Comparison of ENCODE assay signal across 26 cellular contexts in genomic region chr1:11595287-11595686, GRCh38.
"Had no signal": no experiment of that assay in that cellular context is flagged by ENCODE, and none has a peak within 500 bp of the region (broad histone marks: within the 10 kb centered on the region; RNA-seq: fewer than 3 reads in every experiment).

No MANE protein-coding gene starts in this region.

- FAIRE-seq: kidney had no signal

- H3K27me3 ChIP-seq: colonic mucosa, ovary had no signal

- DNase-seq: activated CD4-positive, alpha-beta T cell treated with anti-CD3 and anti-CD28 coated beads for 1 hour; activated CD8-positive, alpha-beta memory T cell treated with anti-CD3 and anti-CD28 coated beads, Interleukin-2, amount 10 ng/mL, durations not matched to agents 7 days and 5 days; activated CD8-positive, alpha-beta T cell treated with anti-CD3 and anti-CD28 coated beads, Interleukin-2, amount 10 ng/mL, durations not matched to agents 7 days and 5 days; activated naive CD4-positive, alpha-beta T cell; activated T-cell treated with anti-CD3 and anti-CD28 coated beads, Interleukin-2, amount 50 U/mL, for 48 hours; anterior cingulate cortex; cerebellar nuclear complex; colonic mucosa; foreskin melanocyte; glutamatergic neuron; hippocampal formation; immature natural killer cell; kidney; left colon; naive thymus-derived CD4-positive, alpha-beta T cell; ovary; sigmoid colon; stimulated activated CD4-positive, alpha-beta T cell treated with anti-CD3 and anti-CD28 coated beads, Interleukin-1b, Interleukin-23, amount 100 ng/mL, for 48 hours; stimulated activated CD4-positive, alpha-beta T cell treated with anti-CD3 and anti-CD28 coated beads, Interleukin-4, amount 100 ng/mL, for 4 hours; stimulated activated CD8-positive, alpha-beta memory T cell treated with anti-CD3 and anti-CD28 coated beads, Interleukin-4, amount 100 ng/mL, for 48 hours; stimulated activated naive CD8-positive, alpha-beta T cell treated with anti-CD3 and anti-CD28 coated beads, Interleukin-15, amount 100 ng/mL, for 72 hours; substantia nigra; T-helper 2 cell had no signal

- H3K4me3 ChIP-seq: colonic mucosa, esophagus muscularis mucosa, ovary, sigmoid colon, smooth muscle cell had no signal

- H3K9me3 ChIP-seq: colonic mucosa had no signal

- H3K4me2 ChIP-seq: smooth muscle cell had no signal

- H3K27ac ChIP-seq: colonic mucosa, esophagus muscularis mucosa, ovary, sigmoid colon had no signal

- H3K36me3 ChIP-seq: colonic mucosa, esophagus muscularis mucosa, ovary, sigmoid colon had no signal

- ATAC-seq: activated CD8-positive, alpha-beta memory T cell treated with anti-CD3 and anti-CD28 coated beads, Interleukin-2, amount 10 ng/mL, durations not matched to agents 7 days and 5 days; activated CD8-positive, alpha-beta T cell treated with anti-CD3 and anti-CD28 coated beads, Interleukin-2, amount 10 ng/mL, durations not matched to agents 7 days and 5 days; left colon; naive thymus-derived CD4-positive, alpha-beta T cell; stimulated activated memory B cell treated with anti-CD40 and anti-IgM and Interleukin-4, amounts not matched to agents 10 μg/mL and 1 μg/mL and 100 μg/mL, for 72 hours; stimulated activated naive CD8-positive, alpha-beta T cell treated with anti-CD3 and anti-CD28 coated beads, Interleukin-15, amount 100 ng/mL, for 72 hours had no signal

- H3K4me1 ChIP-seq: colonic mucosa, sigmoid colon had no signal
